In the genomic region with DNA sequence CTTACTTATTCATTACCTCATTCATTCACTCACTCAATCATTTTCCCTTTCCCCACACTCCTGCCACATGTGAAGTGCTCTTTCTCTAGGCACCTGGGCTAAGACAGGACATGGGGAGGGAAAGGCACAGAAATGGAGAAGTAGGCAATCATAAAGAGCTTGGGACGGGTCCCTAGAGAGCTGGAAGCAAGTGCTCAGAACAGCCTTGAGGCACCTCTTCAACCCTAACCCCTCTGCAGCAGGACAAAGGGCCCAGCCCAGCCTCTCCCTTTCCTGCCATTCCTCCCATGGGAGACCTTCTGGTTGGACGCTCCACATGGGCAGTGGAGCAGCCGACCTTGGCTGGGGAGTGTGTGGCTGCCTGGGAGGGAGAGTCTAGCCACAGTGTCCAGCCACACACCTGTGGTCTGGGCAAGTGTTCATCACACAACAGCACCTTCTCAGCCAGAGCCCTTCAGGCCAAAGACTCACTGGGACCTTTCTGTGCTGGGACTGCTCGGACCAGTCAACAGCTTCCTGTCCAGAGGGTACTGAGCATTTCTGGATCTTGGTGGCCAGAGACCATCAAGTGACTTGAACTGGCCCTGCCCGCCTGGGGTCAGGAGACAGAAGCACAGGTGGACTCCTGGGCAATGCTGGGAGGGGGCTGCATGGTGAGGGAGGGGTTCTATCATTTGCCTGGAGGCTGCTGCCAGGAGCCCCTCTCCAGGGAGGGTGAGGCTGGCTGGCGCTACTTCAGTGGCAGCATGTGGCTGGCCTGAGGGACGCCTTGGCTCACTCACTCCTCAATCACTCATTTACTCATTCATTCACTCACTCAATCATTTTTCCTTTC, we compare ENCODE assay signal across 18 cellular contexts. TPM values are rescaled to one million over a fixed set of nuclear protein-coding genes. Genes with fewer than 3 reads are reported as not detected.
A peak's percentile ranks its signal among the peaks of the same experiment; 100 is the strongest.
DNase-seq lines count a peak whose midpoint lies in the region; ATAC-seq, FAIRE-seq and TF ChIP-seq lines count a peak whose summit lies in the region.
"Had no signal": no experiment of that assay in that cellular context is flagged by ENCODE, and none has a peak within 500 bp of the region (broad histone marks: within the 10 kb centered on the region; RNA-seq: fewer than 3 reads in every experiment).

No MANE protein-coding gene starts in this region.

- no peak for TF ChIP-seq EP300 in A549 (IDR thresholded peaks at IDR 0.05)

- H3K4me1 ChIP-seq in A549 (peaks cover 51% of the 10 kb centered on the region), Panc1 (ENCODE audit: control insufficient read depth, insufficient read depth, low read length) (peaks cover 42% of the 10 kb centered on the region)
- peaks cover 26 to 38% (median 31%) of the 10 kb centered on the region in 10 experiments for H3K4me1 ChIP-seq in BLaER1 treated with 17β-estradiol and CSF1 and Interleukin-3, amounts not matched to agents 10 nM and 100 nM
- H3K4me1 ChIP-seq: BE2C had no signal

- CTCF ChIA-PET in A549 (lab: Yijun Ruan, JAX) (no interaction called here), Panc1 (lab: Charles Lee) (no interaction called here)

- H3K9me3 ChIP-seq in A549 (peaks cover 6% of the 10 kb centered on the region; the same call in 1 of the 3 replicates), Panc1 (ENCODE audit: control insufficient read depth, insufficient read depth, low read depth, low read length) (peaks cover 4% of the 10 kb centered on the region; the same call in 1 of the 2 replicates)
- H3K9me3 ChIP-seq in BLaER1 treated with 17β-estradiol and CSF1 and Interleukin-3, amounts not matched to agents 10 nM and 100 nM (replicated peaks in 1 of 11) = peaks cover 0 to 10% (median 0%) of the 10 kb centered on the region in 11 experiments; a peak in 9 of 22 replicates
- H3K9me3 ChIP-seq: BE2C had no signal

- H3K27ac ChIP-seq in A549 (peak overlapping the region; percentile 67 to 84; a peak in 5 of 6 replicates), Panc1 (ENCODE audit: low read length) (peak overlapping the region; percentile 62)
- no peak overlapping the region for H3K27ac ChIP-seq in BLaER1 treated with 17β-estradiol and CSF1 and Interleukin-3, amounts not matched to agents 10 nM and 100 nM

- no peak for DNase-seq in A549 (ENCODE audit: low read depth in 1 of 2, low spot score in 1 of 2)
- DNase-seq in Panc1 (ENCODE audit: low read depth, low spot score) = no peak
- peak; percentile 78 for DNase-seq in mesenteric fat pad (ENCODE audit: low spot score)
- no peak for DNase-seq in SIG-M5 treated with dmso at 0.1 percent for 504 hours (lab: John Stamatoyannopoulos, UW; ENCODE audit: unreplicated experiment)
- DNase-seq in stimulated activated naive CD4-positive, alpha-beta T cell (lab: John Stamatoyannopoulos, UW) = no peak
- DNase-seq: BE2C; CD8-positive, alpha-beta memory T cell; DMS 273 treated with DMSO at 0.1 percent for 48 hours; NCI-H1048; NCI-H345; NCI-H526 treated with DMSO at 0.1 percent for 48 hours had no signal

- FAIRE-seq in A549 (lab: Jason Lieb, UNC) = no peak
- FAIRE-seq: HTR-8/SVneo had no signal

- peaks cover 0 to 32% (median 7%) of the 10 kb centered on the region in 11 experiments; a peak in 4 of 22 replicates for H4K20me1 ChIP-seq in BLaER1 treated with 17β-estradiol and CSF1 and Interleukin-3, amounts not matched to agents 10 nM and 100 nM

- H3K9ac ChIP-seq in BLaER1 treated with 17β-estradiol and CSF1 and Interleukin-3, amounts not matched to agents 10 nM and 100 nM = no peak overlapping the region

- no peak overlapping the region for H3K4me3 ChIP-seq in A549
- no peak overlapping the region for H3K4me3 ChIP-seq in BLaER1 treated with 17β-estradiol and CSF1 and Interleukin-3, amounts not matched to agents 10 nM and 100 nM
- H3K4me3 ChIP-seq in Panc1 (ENCODE audit: low read depth in 2 of 2, low read length in 2 of 2) = no peak overlapping the region

- in situ Hi-C loops in Panc1 (cut with HindIII; ENCODE audit: low pct_unique_long_range_greater_than_20kb, low sequenced_read_pairs) = no loop called here

- H3K4me2 ChIP-seq in A549 = no peak overlapping the region
- H3K4me2 ChIP-seq in BLaER1 treated with 17β-estradiol and CSF1 and Interleukin-3, amounts not matched to agents 10 nM and 100 nM = peak overlapping the region in 7 of 11 experiments; percentile 4 to 40 (median 22); a peak in 8 of 22 replicates

- WGBS in A549 (ENCODE audit: missing lambda C conversion rate) = 90% methylated on average over 5 of the region's 7 CpGs

- TF ChIP-seq RAD21 in A549 (conservative IDR thresholded peaks at IDR 0.05 in 1 of 2, IDR thresholded peaks at IDR 0.05 in 1 of 2) = no peak

- H3K27me3 ChIP-seq in BLaER1 treated with 17β-estradiol and CSF1 and Interleukin-3, amounts not matched to agents 10 nM and 100 nM = no peaks in the 10 kb centered on the region
- H3K27me3 ChIP-seq in Panc1 (ENCODE audit: control insufficient read depth, insufficient read depth, low read length) = no peaks in the 10 kb centered on the region
- H3K27me3 ChIP-seq: BE2C had no signal

- no TSS peak for BruUV-seq in Panc1 (replicated peaks; lab: Mats Ljungman, UMichigan)

- TF ChIP-seq CTCF in A549 (IDR thresholded peaks at IDR 0.05) (no peak), Panc1 (IDR thresholded peaks at IDR 0.05) (no peak)

- ATAC-seq in A549 (no peak), Panc1 (no peak), HG03521 (IDR thresholded peaks at IDR 0.05; ENCODE audit: unreplicated experiment) (no peak), GM19023 (IDR thresholded peaks at IDR 0.05; ENCODE audit: unreplicated experiment) (no peak)

- intact Hi-C loops in Panc1 (cut with micrococcal nuclease; ENCODE audit: unreplicated experiment) = no loop called here

- TF ChIP-seq POLR2A in A549 (IDR thresholded peaks at IDR 0.05; ENCODE audit: low read length) = no peak

- POLR2A ChIA-PET in A549 (lab: Yijun Ruan, JAX) (no interaction called here), Panc1 (lab: Charles Lee) (no interaction called here)

- no peaks in the 10 kb centered on the region for H3K36me3 ChIP-seq in BLaER1 treated with 17β-estradiol and CSF1 and Interleukin-3, amounts not matched to agents 10 nM and 100 nM
- H3K36me3 ChIP-seq in Panc1 (ENCODE audit: control insufficient read depth, insufficient read depth, low read length) = no peaks in the 10 kb centered on the region
- H3K36me3 ChIP-seq: BE2C had no signal

TF ChIP-seq in A549, 52 proteins besides CTCF, POLR2A, EP300 and RAD21:
- TF ChIP-seq JUNB (IDR thresholded peaks at IDR 0.05) (no peak), NPAS2 (CRISPR knock-in tag; IDR thresholded peaks at IDR 0.05; ENCODE audit: borderline replicate concordance) (no peak), CHD2 (IDR thresholded peaks at IDR 0.05; ENCODE audit: low read length, partially characterized antibody) (no peak), ZSCAN20 (CRISPR knock-in tag; IDR thresholded peaks at IDR 0.05) (no peak), HOXB5 (CRISPR knock-in tag; IDR thresholded peaks at IDR 0.05) (no peak), RARB (CRISPR knock-in tag; IDR thresholded peaks at IDR 0.05) (no peak), KDM1A (IDR thresholded peaks at IDR 0.05; ENCODE audit: low read depth) (no peak), HOXB13 (CRISPR knock-in tag; IDR thresholded peaks at IDR 0.05; ENCODE audit: low read depth) (no peak)
- TF ChIP-seq, protein P1, sequence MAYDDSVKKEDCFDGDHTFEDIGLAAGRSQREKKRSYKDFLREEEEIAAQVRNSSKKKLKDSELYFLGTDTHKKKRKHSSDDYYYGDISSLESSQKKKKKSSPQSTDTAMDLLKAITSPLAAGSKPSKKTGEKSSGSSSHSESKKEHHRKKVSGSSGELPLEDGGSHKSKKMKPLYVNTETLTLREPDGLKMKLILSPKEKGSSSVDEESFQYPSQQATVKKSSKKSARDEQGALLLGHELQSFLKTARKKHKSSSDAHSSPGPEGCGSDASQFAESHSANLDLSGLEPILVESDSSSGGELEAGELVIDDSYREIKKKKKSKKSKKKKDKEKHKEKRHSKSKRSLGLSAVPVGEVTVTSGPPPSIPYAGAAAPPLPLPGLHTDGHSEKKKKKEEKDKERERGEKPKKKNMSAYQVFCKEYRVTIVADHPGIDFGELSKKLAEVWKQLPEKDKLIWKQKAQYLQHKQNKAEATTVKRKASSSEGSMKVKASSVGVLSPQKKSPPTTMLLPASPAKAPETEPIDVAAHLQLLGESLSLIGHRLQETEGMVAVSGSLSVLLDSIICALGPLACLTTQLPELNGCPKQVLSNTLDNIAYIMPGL (CRISPR knock-in tag; IDR thresholded peaks at IDR 0.05; ENCODE audit: borderline replicate concordance) = no peak
- TF ChIP-seq, protein P2, sequence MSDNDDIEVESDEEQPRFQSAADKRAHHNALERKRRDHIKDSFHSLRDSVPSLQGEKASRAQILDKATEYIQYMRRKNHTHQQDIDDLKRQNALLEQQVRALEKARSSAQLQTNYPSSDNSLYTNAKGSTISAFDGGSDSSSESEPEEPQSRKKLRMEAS (IDR thresholded peaks at IDR 0.05) = no peak

RNA-seq across cellular contexts. Expression of a gene that starts 1.0 kb away (rescaled TPM):
- polyA plus RNA-seq in A549 (2011; rRNA removed) (7.4 and 24.5 TPM in 2 replicates), A549 (2017; fragmentation: RNase III; extraction: RNeasy Plus Mini Kit Qiagen cat#74134 plus additional on column Dnase treatment) (0.18 to 0.55 TPM (median 0.18 TPM) in 3 replicates)
- 10.8 and 14.4 TPM in 2 replicates for polyA plus RNA-seq in A549 (2012; cell fraction: cytosol; rRNA removed)
- polyA plus RNA-seq in A549 (2012; cell fraction: nucleus; rRNA removed) = 48.3 and 55.5 TPM in 2 replicates
- 26.6 and 31.9 TPM in 2 replicates for polyA minus RNA-seq in A549 (2011; rRNA and poly(A)+ RNA removed)
- total RNA-seq in Panc1 (2021; ENCODE audit: unreplicated experiment) (0.03 TPM), mesenteric fat pad (not detected)
- 0.04 TPM for polyA plus RNA-seq in Panc1 (2012; ENCODE audit: insufficient read length)
- total RNA-seq: CD8-positive, alpha-beta memory T cell; Daoy; OCI-LY7; SK-MEL-5 had no signal
- polyA plus RNA-seq: CD8-positive, alpha-beta memory T cell had no signal

Comparison
In these comparisons a context has a peak if more than half of its experiments do, and no peak if none do; other contexts are left out.
1. H3K27ac ChIP-seq: peak in A549 (2 of 2) and Panc1 (single experiment); none in BLaER1 treated with 17β-estradiol and CSF1 and Interleukin-3, amounts not matched to agents 10 nM and 100 nM (0 of 11).